ENCODE assay signal across 1 cellular context in genomic region chr2:47145466-47145865, GRCh38.
TF ChIP-seq lines count a peak whose summit lies in the region.

No MANE protein-coding gene starts in this region.

TF ChIP-seq in IMR-90, 13 proteins besides CTCF, POLR2A, EP300 and RAD21 (continued from another document):
- TF ChIP-seq USF2 (IDR thresholded peaks at IDR 0.05; ENCODE audit: low read depth, low read length) (no peak), MAFK (IDR thresholded peaks at IDR 0.05; ENCODE audit: low read depth, low read length) (no peak), FOS (IDR thresholded peaks at IDR 0.05; ENCODE audit: low read depth, low read length) (no peak), BHLHE40 (IDR thresholded peaks at IDR 0.05; ENCODE audit: low read depth, low read length) (no peak), MAZ (IDR thresholded peaks at IDR 0.05; ENCODE audit: borderline replicate concordance, low read depth, low read length) (no peak)
- TF ChIP-seq, protein P1, sequence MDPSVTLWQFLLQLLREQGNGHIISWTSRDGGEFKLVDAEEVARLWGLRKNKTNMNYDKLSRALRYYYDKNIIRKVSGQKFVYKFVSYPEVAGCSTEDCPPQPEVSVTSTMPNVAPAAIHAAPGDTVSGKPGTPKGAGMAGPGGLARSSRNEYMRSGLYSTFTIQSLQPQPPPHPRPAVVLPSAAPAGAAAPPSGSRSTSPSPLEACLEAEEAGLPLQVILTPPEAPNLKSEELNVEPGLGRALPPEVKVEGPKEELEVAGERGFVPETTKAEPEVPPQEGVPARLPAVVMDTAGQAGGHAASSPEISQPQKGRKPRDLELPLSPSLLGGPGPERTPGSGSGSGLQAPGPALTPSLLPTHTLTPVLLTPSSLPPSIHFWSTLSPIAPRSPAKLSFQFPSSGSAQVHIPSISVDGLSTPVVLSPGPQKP (IDR thresholded peaks at IDR 0.05; ENCODE audit: borderline replicate concordance, low read depth, low read length), result no peak
